Comparison of ENCODE assay signal across 8 cellular contexts in the genomic region with DNA sequence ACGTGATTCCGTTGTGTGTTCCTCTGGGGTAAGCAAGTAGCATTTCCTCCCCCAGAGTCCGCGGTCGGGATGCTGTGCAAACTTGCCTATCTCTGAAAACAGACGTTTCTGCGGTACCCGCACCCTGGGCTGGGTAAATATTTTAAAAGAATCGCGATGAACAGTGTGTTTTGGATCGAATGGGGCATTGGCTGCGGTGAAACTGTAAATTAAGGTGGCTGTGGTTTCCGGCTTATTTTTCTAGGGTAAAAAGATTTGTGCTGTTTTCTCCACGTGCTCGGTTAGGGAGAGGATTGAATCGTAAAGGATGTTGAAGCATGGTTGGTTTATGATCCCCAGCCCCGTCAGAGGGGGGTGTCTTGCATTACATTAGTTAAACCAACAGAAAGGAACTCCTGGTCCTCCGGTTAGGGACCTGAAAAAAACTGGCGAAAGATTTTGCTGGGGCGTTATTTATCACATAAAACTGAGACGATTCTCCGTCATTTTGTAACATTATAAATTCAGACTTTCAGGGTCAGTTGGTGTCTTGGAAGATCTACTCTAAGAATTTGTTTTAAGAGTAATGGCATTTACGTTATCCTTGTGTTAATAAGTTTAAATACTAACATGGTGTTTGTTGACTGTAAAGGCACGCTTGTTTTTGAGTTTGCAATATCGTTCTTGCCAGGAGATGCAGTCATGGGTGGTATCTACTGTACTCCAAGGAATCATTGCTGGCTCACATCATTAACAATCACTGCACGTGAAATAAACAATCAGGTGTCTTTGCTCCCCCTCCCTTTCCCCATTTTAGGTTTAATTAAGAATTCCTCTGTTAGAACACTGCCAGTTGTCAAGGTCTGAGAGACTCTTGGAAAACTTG. TPM values are rescaled to one million over a fixed set of nuclear protein-coding genes. Genes with fewer than 3 reads are reported as not detected.
DNase-seq lines count a peak whose midpoint lies in the region; ATAC-seq, FAIRE-seq and TF ChIP-seq lines count a peak whose summit lies in the region.

No MANE protein-coding gene starts in this region.

- CTCF ChIA-PET in Calu3 (lab: Charles Lee), result no interaction called here

- BruUV-seq in Calu3 (replicated peaks; lab: Mats Ljungman, UMichigan), result no TSS peak

- intact Hi-C loops in Calu3 (cut with micrococcal nuclease; ENCODE audit: unreplicated experiment), result no loop called here

- peak overlapping the region; percentile 81 for H3K4me3 Mint-ChIP-seq in Calu3 (ENCODE audit: low read depth, unreplicated experiment)

- H3K4me1 Mint-ChIP-seq in Calu3 (ENCODE audit: low read depth, unreplicated experiment), result peaks cover 20% of the 10 kb centered on the region

- no peak for FAIRE-seq in urothelium cell line (lab: Jason Lieb, UNC)

- peaks cover 2% of the 10 kb centered on the region for H3K9me3 Mint-ChIP-seq in Calu3 (ENCODE audit: low read depth, unreplicated experiment)

- no peaks in the 10 kb centered on the region for H3K27me3 Mint-ChIP-seq in Calu3 (ENCODE audit: unreplicated experiment)

- DNase-seq in Calu3 (no peak), amniotic epithelial cell (ENCODE audit: low read depth) (peak; percentile 12), left kidney (ENCODE audit: low read depth, low spot score) (peak; percentile 80), urothelium cell line (ENCODE audit: low spot score) (peak; percentile 29), GF-D8 (lab: John Stamatoyannopoulos, UW) (no peak), NCI-H1417 (lab: John Stamatoyannopoulos, UW) (no peak)

- ATAC-seq in HG02759 (IDR thresholded peaks at IDR 0.05; ENCODE audit: unreplicated experiment), result peak; percentile 15
- ATAC-seq in HG02840 (IDR thresholded peaks at IDR 0.05; ENCODE audit: low FRiP score, unreplicated experiment), result no peak

- TF ChIP-seq CTCF in Calu3 (IDR thresholded peaks at IDR 0.05; ENCODE audit: unreplicated experiment), result no peak

- peaks cover 14% of the 10 kb centered on the region for H3K36me3 Mint-ChIP-seq in Calu3 (ENCODE audit: insufficient read depth, unreplicated experiment)

- peak overlapping the region; percentile 52 for H3K27ac Mint-ChIP-seq in Calu3 (ENCODE audit: unreplicated experiment)

RNA-seq across cellular contexts. Expression of a gene that starts 1.4 kb away (rescaled TPM):
- 0.61 and 1.6 TPM in 2 replicates for total RNA-seq in Calu3 (2022)

Comparison
In these comparisons a context has a peak if more than half of its experiments do, and no peak if none do; other contexts are left out.
1. DNase-seq: peak in amniotic epithelial cell (single experiment), left kidney (single experiment) and urothelium cell line (single experiment); none in Calu3 (single experiment), GF-D8 (single experiment) and NCI-H1417 (0 of 3).